Comparison of ENCODE assay signal across 2 cellular contexts in the genomic region with DNA sequence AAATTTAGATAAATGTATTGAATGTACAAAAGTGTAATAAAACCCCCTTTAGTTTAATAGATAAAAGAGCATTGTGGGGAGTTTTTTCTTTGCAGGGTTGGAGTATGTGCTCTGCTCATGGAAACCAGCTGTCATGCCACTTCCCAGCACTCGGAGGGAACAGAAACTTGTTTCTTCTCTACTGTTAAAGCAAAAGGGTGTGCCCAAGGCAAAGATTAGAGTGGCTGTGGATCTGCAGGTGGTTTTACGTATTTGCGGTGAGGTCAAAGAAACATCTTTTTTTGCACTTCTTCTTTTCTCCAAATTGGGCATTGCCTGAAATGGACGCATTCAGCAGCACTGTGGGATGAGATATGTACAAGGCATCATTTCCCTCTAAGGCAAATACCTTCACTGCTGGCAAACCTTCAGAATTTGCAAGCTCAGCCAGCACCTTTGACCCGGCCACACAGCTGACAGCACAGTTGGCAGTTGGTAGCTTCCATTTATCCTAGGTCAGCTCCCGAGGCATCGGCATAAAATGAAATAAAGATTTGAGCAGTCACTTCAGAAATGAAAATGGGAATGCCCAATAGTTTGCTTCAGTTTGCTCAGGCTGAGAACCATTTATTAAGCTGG.
TF ChIP-seq lines count a peak whose summit lies in the region.

No MANE protein-coding gene starts in this region.

TF ChIP-seq in liver, 16 proteins besides CTCF, POLR2A, EP300 and RAD21 (continued from another document):
- TF ChIP-seq, protein P1, sequence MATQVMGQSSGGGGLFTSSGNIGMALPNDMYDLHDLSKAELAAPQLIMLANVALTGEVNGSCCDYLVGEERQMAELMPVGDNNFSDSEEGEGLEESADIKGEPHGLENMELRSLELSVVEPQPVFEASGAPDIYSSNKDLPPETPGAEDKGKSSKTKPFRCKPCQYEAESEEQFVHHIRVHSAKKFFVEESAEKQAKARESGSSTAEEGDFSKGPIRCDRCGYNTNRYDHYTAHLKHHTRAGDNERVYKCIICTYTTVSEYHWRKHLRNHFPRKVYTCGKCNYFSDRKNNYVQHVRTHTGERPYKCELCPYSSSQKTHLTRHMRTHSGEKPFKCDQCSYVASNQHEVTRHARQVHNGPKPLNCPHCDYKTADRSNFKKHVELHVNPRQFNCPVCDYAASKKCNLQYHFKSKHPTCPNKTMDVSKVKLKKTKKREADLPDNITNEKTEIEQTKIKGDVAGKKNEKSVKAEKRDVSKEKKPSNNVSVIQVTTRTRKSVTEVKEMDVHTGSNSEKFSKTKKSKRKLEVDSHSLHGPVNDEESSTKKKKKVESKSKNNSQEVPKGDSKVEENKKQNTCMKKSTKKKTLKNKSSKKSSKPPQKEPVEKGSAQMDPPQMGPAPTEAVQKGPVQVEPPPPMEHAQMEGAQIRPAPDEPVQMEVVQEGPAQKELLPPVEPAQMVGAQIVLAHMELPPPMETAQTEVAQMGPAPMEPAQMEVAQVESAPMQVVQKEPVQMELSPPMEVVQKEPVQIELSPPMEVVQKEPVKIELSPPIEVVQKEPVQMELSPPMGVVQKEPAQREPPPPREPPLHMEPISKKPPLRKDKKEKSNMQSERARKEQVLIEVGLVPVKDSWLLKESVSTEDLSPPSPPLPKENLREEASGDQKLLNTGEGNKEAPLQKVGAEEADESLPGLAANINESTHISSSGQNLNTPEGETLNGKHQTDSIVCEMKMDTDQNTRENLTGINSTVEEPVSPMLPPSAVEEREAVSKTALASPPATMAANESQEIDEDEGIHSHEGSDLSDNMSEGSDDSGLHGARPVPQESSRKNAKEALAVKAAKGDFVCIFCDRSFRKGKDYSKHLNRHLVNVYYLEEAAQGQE (IDR thresholded peaks at IDR 0.05), result no peak
- no peak for TF ChIP-seq FOXA1 (IDR thresholded peaks at IDR 0.05)
- no peak for TF ChIP-seq HNF4G (IDR thresholded peaks at IDR 0.05)
- TF ChIP-seq TAF1 (conservative IDR thresholded peaks at IDR 0.05), result no peak
- TF ChIP-seq, protein P2, sequence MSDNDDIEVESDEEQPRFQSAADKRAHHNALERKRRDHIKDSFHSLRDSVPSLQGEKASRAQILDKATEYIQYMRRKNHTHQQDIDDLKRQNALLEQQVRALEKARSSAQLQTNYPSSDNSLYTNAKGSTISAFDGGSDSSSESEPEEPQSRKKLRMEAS (IDR thresholded peaks at IDR 0.05), result no peak
- no peak for TF ChIP-seq EGR1 (IDR thresholded peaks at IDR 0.05; ENCODE audit: low read depth in 2 of 2)
- TF ChIP-seq, protein P3, sequence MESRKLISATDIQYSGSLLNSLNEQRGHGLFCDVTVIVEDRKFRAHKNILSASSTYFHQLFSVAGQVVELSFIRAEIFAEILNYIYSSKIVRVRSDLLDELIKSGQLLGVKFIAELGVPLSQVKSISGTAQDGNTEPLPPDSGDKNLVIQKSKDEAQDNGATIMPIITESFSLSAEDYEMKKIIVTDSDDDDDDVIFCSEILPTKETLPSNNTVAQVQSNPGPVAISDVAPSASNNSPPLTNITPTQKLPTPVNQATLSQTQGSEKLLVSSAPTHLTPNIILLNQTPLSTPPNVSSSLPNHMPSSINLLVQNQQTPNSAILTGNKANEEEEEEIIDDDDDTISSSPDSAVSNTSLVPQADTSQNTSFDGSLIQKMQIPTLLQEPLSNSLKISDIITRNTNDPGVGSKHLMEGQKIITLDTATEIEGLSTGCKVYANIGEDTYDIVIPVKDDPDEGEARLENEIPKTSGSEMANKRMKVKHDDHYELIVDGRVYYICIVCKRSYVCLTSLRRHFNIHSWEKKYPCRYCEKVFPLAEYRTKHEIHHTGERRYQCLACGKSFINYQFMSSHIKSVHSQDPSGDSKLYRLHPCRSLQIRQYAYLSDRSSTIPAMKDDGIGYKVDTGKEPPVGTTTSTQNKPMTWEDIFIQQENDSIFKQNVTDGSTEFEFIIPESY (IDR thresholded peaks at IDR 0.05), result no peak
- no peak for TF ChIP-seq JUND (IDR thresholded peaks at IDR 0.05)
- peak; percentile 48 to 70 for TF ChIP-seq HNF4A (conservative IDR thresholded peaks at IDR 0.05)
- peak; percentile 16 for TF ChIP-seq SP1 (IDR thresholded peaks at IDR 0.05)
- peak; percentile 80 for TF ChIP-seq NR2F2 (IDR thresholded peaks at IDR 0.05)
- TF ChIP-seq YY1 (IDR thresholded peaks at IDR 0.05), result peak; percentile 77
- no peak for TF ChIP-seq FOXA2 (IDR thresholded peaks at IDR 0.05)
- TF ChIP-seq RXRA (IDR thresholded peaks at IDR 0.05), result peak; percentile 31 to 70
- no peak for TF ChIP-seq GABPA (IDR thresholded peaks at IDR 0.05 in 1 of 2, conservative IDR thresholded peaks at IDR 0.05 in 1 of 2)

TF ChIP-seq in HepG2, 621 proteins besides CTCF, POLR2A, EP300 and RAD21 (continued from another document):
- TF ChIP-seq, protein P4, sequence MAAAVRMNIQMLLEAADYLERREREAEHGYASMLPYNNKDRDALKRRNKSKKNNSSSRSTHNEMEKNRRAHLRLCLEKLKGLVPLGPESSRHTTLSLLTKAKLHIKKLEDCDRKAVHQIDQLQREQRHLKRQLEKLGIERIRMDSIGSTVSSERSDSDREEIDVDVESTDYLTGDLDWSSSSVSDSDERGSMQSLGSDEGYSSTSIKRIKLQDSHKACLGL (CRISPR knock-in tag; IDR thresholded peaks at IDR 0.05), result no peak
- TF ChIP-seq ZNF607 (CRISPR knock-in tag; IDR thresholded peaks at IDR 0.05; ENCODE audit: borderline replicate concordance) (no peak), ZNF891 (CRISPR knock-in tag; IDR thresholded peaks at IDR 0.05) (no peak), HOXA9 (CRISPR knock-in tag; IDR thresholded peaks at IDR 0.05; ENCODE audit: borderline replicate concordance) (no peak), ZSCAN29 (CRISPR knock-in tag; conservative IDR thresholded peaks at IDR 0.05) (no peak), NR3C1 (CRISPR knock-in tag; IDR thresholded peaks at IDR 0.05) (no peak), ZMAT3 (CRISPR knock-in tag; conservative IDR thresholded peaks at IDR 0.05) (no peak), ZNF430 (CRISPR knock-in tag; IDR thresholded peaks at IDR 0.05) (no peak)
- TF ChIP-seq, protein P5, sequence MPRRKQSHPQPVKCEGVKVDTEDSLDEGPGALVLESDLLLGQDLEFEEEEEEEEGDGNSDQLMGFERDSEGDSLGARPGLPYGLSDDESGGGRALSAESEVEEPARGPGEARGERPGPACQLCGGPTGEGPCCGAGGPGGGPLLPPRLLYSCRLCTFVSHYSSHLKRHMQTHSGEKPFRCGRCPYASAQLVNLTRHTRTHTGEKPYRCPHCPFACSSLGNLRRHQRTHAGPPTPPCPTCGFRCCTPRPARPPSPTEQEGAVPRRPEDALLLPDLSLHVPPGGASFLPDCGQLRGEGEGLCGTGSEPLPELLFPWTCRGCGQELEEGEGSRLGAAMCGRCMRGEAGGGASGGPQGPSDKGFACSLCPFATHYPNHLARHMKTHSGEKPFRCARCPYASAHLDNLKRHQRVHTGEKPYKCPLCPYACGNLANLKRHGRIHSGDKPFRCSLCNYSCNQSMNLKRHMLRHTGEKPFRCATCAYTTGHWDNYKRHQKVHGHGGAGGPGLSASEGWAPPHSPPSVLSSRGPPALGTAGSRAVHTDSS (CRISPR knock-in tag; conservative IDR thresholded peaks at IDR 0.05), result no peak
- TF ChIP-seq, protein P6, sequence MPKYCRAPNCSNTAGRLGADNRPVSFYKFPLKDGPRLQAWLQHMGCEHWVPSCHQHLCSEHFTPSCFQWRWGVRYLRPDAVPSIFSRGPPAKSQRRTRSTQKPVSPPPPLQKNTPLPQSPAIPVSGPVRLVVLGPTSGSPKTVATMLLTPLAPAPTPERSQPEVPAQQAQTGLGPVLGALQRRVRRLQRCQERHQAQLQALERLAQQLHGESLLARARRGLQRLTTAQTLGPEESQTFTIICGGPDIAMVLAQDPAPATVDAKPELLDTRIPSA (CRISPR knock-in tag; IDR thresholded peaks at IDR 0.05; ENCODE audit: borderline replicate concordance), result no peak
- TF ChIP-seq, protein P7, sequence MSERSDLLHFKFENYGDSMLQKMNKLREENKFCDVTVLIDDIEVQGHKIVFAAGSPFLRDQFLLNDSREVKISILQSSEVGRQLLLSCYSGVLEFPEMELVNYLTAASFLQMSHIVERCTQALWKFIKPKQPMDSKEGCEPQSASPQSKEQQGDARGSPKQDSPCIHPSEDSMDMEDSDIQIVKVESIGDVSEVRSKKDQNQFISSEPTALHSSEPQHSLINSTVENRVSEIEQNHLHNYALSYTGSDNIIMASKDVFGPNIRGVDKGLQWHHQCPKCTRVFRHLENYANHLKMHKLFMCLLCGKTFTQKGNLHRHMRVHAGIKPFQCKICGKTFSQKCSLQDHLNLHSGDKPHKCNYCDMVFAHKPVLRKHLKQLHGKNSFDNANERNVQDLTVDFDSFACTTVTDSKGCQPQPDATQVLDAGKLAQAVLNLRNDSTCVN (CRISPR knock-in tag; IDR thresholded peaks at IDR 0.05; ENCODE audit: borderline replicate concordance), result no peak
